In genomic region chr5:38420691-38421395, GRCh38 we compare ENCODE assay signal across 9 cellular contexts.
DNase-seq lines count a peak whose midpoint lies in the region; ATAC-seq and TF ChIP-seq lines count a peak whose summit lies in the region.
"Had no signal": no experiment of that assay in that cellular context is flagged by ENCODE, and none has a peak within 500 bp of the region (broad histone marks: within the 10 kb centered on the region; RNA-seq: fewer than 3 reads in every experiment).

No MANE protein-coding gene starts in this region.

- H3K4me3 Mint-ChIP-seq in GM23338: no peak overlapping the region
- no peak overlapping the region for H3K4me3 Mint-ChIP-seq in activated CD4-positive, alpha-beta T cell treated with anti-CD3 and anti-CD28 coated beads, Interleukin-2, amount 10 ng/mL, durations not matched to agents 24 days and 14 days
- H3K4me3 Mint-ChIP-seq in immature natural killer cell: no peak overlapping the region
- H3K4me3 Mint-ChIP-seq: naive thymus-derived CD8-positive, alpha-beta T cell had no signal

- H3K36me3 ChIP-seq in GM23338 (ENCODE audit: insufficient read depth): no peaks in the 10 kb centered on the region
- no peaks in the 10 kb centered on the region for H3K36me3 ChIP-seq in parathyroid adenoma (ENCODE audit: control insufficient read depth, insufficient read depth, low read length)

- TF ChIP-seq CTCF in GM23338 (conservative IDR thresholded peaks at IDR 0.05; ENCODE audit: low read depth in 2 of 2) (peak; percentile 77 to 79), parathyroid adenoma (IDR thresholded peaks at IDR 0.05) (peak; percentile 55)

- no peaks in the 10 kb centered on the region for H4K20me1 ChIP-seq in GM23338 (replicated peaks; ENCODE audit: insufficient read depth)

- no peak overlapping the region for H3K4me2 ChIP-seq in GM23338
- no peak overlapping the region for H3K4me2 ChIP-seq in parathyroid adenoma (ENCODE audit: low read length)

- no peaks in the 10 kb centered on the region for H3K27me3 ChIP-seq in GM23338 (ENCODE audit: insufficient read depth)
- no peaks in the 10 kb centered on the region for H3K27me3 ChIP-seq in parathyroid adenoma (ENCODE audit: control insufficient read depth, insufficient read depth, low read length)

- H3K9me3 Mint-ChIP-seq in GM23338 (no peaks in the 10 kb centered on the region; the same call in 2 of the 3 replicates), immature natural killer cell (no peaks in the 10 kb centered on the region)
- H3K9me3 Mint-ChIP-seq in activated CD4-positive, alpha-beta T cell treated with anti-CD3 and anti-CD28 coated beads, Interleukin-2, amount 10 ng/mL, durations not matched to agents 24 days and 14 days: no peaks in the 10 kb centered on the region
- H3K9me3 Mint-ChIP-seq: naive thymus-derived CD8-positive, alpha-beta T cell had no signal

- H3K9me2 ChIP-seq in GM23338 (ENCODE audit: insufficient read depth): peaks cover 3% of the 10 kb centered on the region; the same call in 1 of the 2 replicates

- H3K27me3 Mint-ChIP-seq in GM23338 (ENCODE audit: insufficient read depth, low read depth, poor library complexity) (peaks cover 1% of the 10 kb centered on the region), immature natural killer cell (ENCODE audit: low read depth in 3 of 3) (peaks cover 4 to 7% (median 5%) of the 10 kb centered on the region in 3 donors)
- H3K27me3 Mint-ChIP-seq in activated CD4-positive, alpha-beta T cell treated with anti-CD3 and anti-CD28 coated beads, Interleukin-2, amount 10 ng/mL, durations not matched to agents 24 days and 14 days: peaks cover 22% of the 10 kb centered on the region

- H3K27ac Mint-ChIP-seq in GM23338: no peak overlapping the region
- no peak overlapping the region for H3K27ac Mint-ChIP-seq in activated CD4-positive, alpha-beta T cell treated with anti-CD3 and anti-CD28 coated beads, Interleukin-2, amount 10 ng/mL, durations not matched to agents 24 days and 14 days
- no peak overlapping the region for H3K27ac Mint-ChIP-seq in immature natural killer cell
- H3K27ac Mint-ChIP-seq: naive thymus-derived CD8-positive, alpha-beta T cell had no signal

- intact Hi-C loops in activated CD4-positive, alpha-beta T cell treated with anti-CD3 and anti-CD28 coated beads, Interleukin-2, amount 10 ng/mL, durations not matched to agents 24 days and 14 days (cut with micrococcal nuclease): loop anchor here (5.0 kb wide), 1 partner anchor 391 kb away; no protein-coding TSS in a partner anchor

- H3K4me3 ChIP-seq in GM23338 (no peak overlapping the region), parathyroid adenoma (ENCODE audit: low read depth, low read length) (no peak overlapping the region)

- H3K36me3 Mint-ChIP-seq in GM23338 (ENCODE audit: low read depth) (no peaks in the 10 kb centered on the region), immature natural killer cell (no peaks in the 10 kb centered on the region)
- no peaks in the 10 kb centered on the region for H3K36me3 Mint-ChIP-seq in activated CD4-positive, alpha-beta T cell treated with anti-CD3 and anti-CD28 coated beads, Interleukin-2, amount 10 ng/mL, durations not matched to agents 24 days and 14 days (ENCODE audit: low read depth)
- H3K36me3 Mint-ChIP-seq: naive thymus-derived CD8-positive, alpha-beta T cell had no signal

- H3K4me1 ChIP-seq in GM23338 (ENCODE audit: insufficient read depth) (peaks cover 14% of the 10 kb centered on the region; the same call in 1 of the 2 replicates), parathyroid adenoma (peaks cover 6% of the 10 kb centered on the region)

- no peaks in the 10 kb centered on the region for H3F3A ChIP-seq in GM23338 (replicated peaks; ENCODE audit: low read depth)

- H3K9ac ChIP-seq in parathyroid adenoma: no peak overlapping the region

- DNase-seq in COLO668 (lab: John Stamatoyannopoulos, UW; ENCODE audit: unreplicated experiment) (peak; percentile 41), GM23338 (ENCODE audit: low spot score) (peak; percentile 70), NCI-H2107 (lab: John Stamatoyannopoulos, UW) (peak; percentile 45), foreskin melanocyte (peak; percentile 47), immature natural killer cell (no peak)
- peak; percentile 78 for DNase-seq in activated CD4-positive, alpha-beta T cell treated with anti-CD3 and anti-CD28 coated beads, Interleukin-2, amount 10 ng/mL, durations not matched to agents 24 days and 14 days

- H3K79me2 ChIP-seq in GM23338 (replicated peaks; ENCODE audit: insufficient read depth): no peaks in the 10 kb centered on the region
- H3K79me2 ChIP-seq in parathyroid adenoma: no peaks in the 10 kb centered on the region

- no peak overlapping the region for H2AFZ ChIP-seq in GM23338
- H2AFZ ChIP-seq in parathyroid adenoma: no peak overlapping the region

- H3K27ac ChIP-seq in GM23338 (ENCODE audit: low read depth) (no peak overlapping the region), parathyroid adenoma (no peak overlapping the region)

- H3K4me1 Mint-ChIP-seq in GM23338 (peaks cover 20% of the 10 kb centered on the region), immature natural killer cell (no peaks in the 10 kb centered on the region)
- H3K4me1 Mint-ChIP-seq in activated CD4-positive, alpha-beta T cell treated with anti-CD3 and anti-CD28 coated beads, Interleukin-2, amount 10 ng/mL, durations not matched to agents 24 days and 14 days: no peaks in the 10 kb centered on the region

- ATAC-seq in GM23338: peak; percentile 77
- no peak for ATAC-seq in GM21717 (IDR thresholded peaks at IDR 0.05; ENCODE audit: unreplicated experiment)
- ATAC-seq: naive thymus-derived CD8-positive, alpha-beta T cell had no signal

- no peaks in the 10 kb centered on the region for H3K9me3 ChIP-seq in parathyroid adenoma (ENCODE audit: control insufficient read depth, low read length)

TF ChIP-seq in GM23338, 12 proteins besides CTCF, POLR2A, EP300 and RAD21 (continues in another document):
- TF ChIP-seq EZH2 (IDR thresholded peaks at IDR 0.05; ENCODE audit: low read depth, unreplicated experiment) (no peak), ZNF331 (CRISPR knock-in tag; IDR thresholded peaks at IDR 0.05; ENCODE audit: low read depth) (no peak), STAT1 (IDR thresholded peaks at IDR 0.05; ENCODE audit: unreplicated experiment) (no peak), JUNB (IDR thresholded peaks at IDR 0.05; ENCODE audit: unreplicated experiment) (no peak), CREB1 (CRISPR knock-in tag; IDR thresholded peaks at IDR 0.05; ENCODE audit: low read depth) (no peak), ZNF114 (CRISPR knock-in tag; IDR thresholded peaks at IDR 0.05) (no peak), EZH2phosphoT487 (IDR thresholded peaks at IDR 0.05; ENCODE audit: unreplicated experiment) (no peak), ZNF462 (CRISPR knock-in tag; IDR thresholded peaks at IDR 0.05) (no peak)

Comparison
In these comparisons a context has a peak if more than half of its experiments do, and no peak if none do; other contexts are left out.
1. DNase-seq: peak in COLO668 (single experiment), GM23338 (single experiment), NCI-H2107 (single experiment), activated CD4-positive, alpha-beta T cell treated with anti-CD3 and anti-CD28 coated beads, Interleukin-2, amount 10 ng/mL, durations not matched to agents 24 days and 14 days (single experiment) and foreskin melanocyte (single experiment); none in immature natural killer cell (0 of 3).